In the genomic region with DNA sequence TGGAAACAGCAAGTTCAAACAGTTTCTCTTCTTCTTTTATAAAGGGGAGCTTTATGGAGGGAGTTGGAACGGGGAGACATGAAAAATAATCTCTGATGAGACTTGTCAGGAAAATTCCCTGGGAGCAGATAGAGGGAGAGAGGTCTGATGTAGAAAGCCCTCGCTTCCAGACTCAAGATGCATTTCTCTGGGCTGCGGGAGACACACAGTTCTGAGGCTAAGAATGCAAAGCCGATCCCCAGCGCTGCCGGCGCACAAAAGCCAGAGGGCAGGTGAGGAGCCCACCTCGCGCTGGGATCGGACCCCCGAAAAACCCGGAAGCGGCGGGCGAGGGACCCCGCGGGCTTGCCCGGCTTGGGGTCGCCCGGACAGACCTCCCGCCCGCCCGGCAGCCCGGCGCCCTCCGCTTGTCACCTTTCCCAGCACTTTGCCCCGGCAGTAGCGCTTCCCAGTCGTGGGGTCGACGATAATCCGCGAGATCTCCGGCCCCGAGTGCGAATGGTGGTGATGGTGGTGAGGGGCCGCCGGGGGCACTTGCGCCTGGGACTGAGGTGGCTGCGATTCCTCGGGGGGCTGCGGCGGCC, we compare ENCODE assay signal across 8 cellular contexts. TPM values are rescaled to one million over a fixed set of nuclear protein-coding genes. Genes with fewer than 3 reads are reported as not detected.
DNase-seq lines count a peak whose midpoint lies in the region; ATAC-seq and TF ChIP-seq lines count a peak whose summit lies in the region.

No MANE protein-coding gene starts in this region.

- no peak overlapping the region for H2AFZ ChIP-seq in neural cell (ENCODE audit: low read depth, low read length)

- H3K27me3 ChIP-seq in neural cell (ENCODE audit: insufficient read depth, low read depth, low read length), result no peaks in the 10 kb centered on the region

- peaks cover 16% of the 10 kb centered on the region for H3K4me1 Mint-ChIP-seq in activated T-cell treated with anti-CD3 and anti-CD28 coated beads, Interleukin-2, amount 50 U/mL, for 4 hours (ENCODE audit: low read depth)

- peaks cover 13% of the 10 kb centered on the region for H3K36me3 Mint-ChIP-seq in activated T-cell treated with anti-CD3 and anti-CD28 coated beads, Interleukin-2, amount 50 U/mL, for 4 hours (ENCODE audit: insufficient read depth)

- H3K9ac ChIP-seq in neural cell (ENCODE audit: low read length), result peak overlapping the region; percentile 96

- TF ChIP-seq RAD21 in neural cell (conservative IDR thresholded peaks at IDR 0.05), result peak; percentile 8

- peak; percentile 15 for TF ChIP-seq CTCF in neural cell (IDR thresholded peaks at IDR 0.05; ENCODE audit: poor library complexity, severe bottlenecking)

- H3K36me3 ChIP-seq in neural cell (ENCODE audit: insufficient read depth, low read length), result peaks cover 28% of the 10 kb centered on the region

- DNase-seq in SHP77 (lab: John Stamatoyannopoulos, UW) (peak; percentile 4 to 65), SHP77 treated with DMSO at 0.1 percent for 48 hours (lab: John Stamatoyannopoulos, UW) (no peak), KBM-7 (peak; percentile 53), fibroblast of peridontal ligament (ENCODE audit: extremely low read depth) (peak; percentile 62), NCI-H1105 treated with DMSO at 0.1 percent for 48 hours (lab: John Stamatoyannopoulos, UW) (no peak)
- peak; percentile 10 for DNase-seq in activated T-cell treated with anti-CD3 and anti-CD28 coated beads, Interleukin-2, amount 50 U/mL, for 4 hours

- H3K79me2 ChIP-seq in neural cell (replicated peaks; ENCODE audit: insufficient read depth, low read length), result peaks cover 50% of the 10 kb centered on the region

- ATAC-seq in activated T-cell treated with anti-CD3 and anti-CD28 coated beads, Interleukin-2, amount 50 U/mL, for 4 hours, result no peak
- no peak for ATAC-seq in GM18868 (IDR thresholded peaks at IDR 0.05; ENCODE audit: unreplicated experiment)

- peaks cover 5% of the 10 kb centered on the region for H4K20me1 ChIP-seq in neural cell (ENCODE audit: insufficient read depth)

- H3K27me3 Mint-ChIP-seq in activated T-cell treated with anti-CD3 and anti-CD28 coated beads, Interleukin-2, amount 50 U/mL, for 4 hours (ENCODE audit: low read depth), result peaks cover 10% of the 10 kb centered on the region

- in situ Hi-C loops in KBM-7 (cut with MboI; ENCODE audit: low pct_unique_long_range_greater_than_20kb, low sequenced_read_pairs), result loop anchor here (25.0 kb wide), 1 partner anchor 1147 kb away; no protein-coding TSS in a partner anchor

- no peaks in the 10 kb centered on the region for H3K9me2 ChIP-seq in neural cell (ENCODE audit: insufficient read depth, low read length)

- H3K27ac ChIP-seq in neural cell (ENCODE audit: low read length), result peak overlapping the region; percentile 92

- no peaks in the 10 kb centered on the region for H3K9me3 ChIP-seq in neural cell (ENCODE audit: low read length)

- no peak overlapping the region for H3K4me2 ChIP-seq in neural cell (ENCODE audit: low read length)

- peak overlapping the region; percentile 88 for H3K4me3 ChIP-seq in neural cell (ENCODE audit: low read length)

- no peaks in the 10 kb centered on the region for H3K9me3 Mint-ChIP-seq in activated T-cell treated with anti-CD3 and anti-CD28 coated beads, Interleukin-2, amount 50 U/mL, for 4 hours

- peak overlapping the region; percentile 82 for H3K4me3 Mint-ChIP-seq in activated T-cell treated with anti-CD3 and anti-CD28 coated beads, Interleukin-2, amount 50 U/mL, for 4 hours

- no peaks in the 10 kb centered on the region for H3F3A ChIP-seq in neural cell (ENCODE audit: insufficient read depth, low read length, poor library complexity, severe bottlenecking)

- no peak for TF ChIP-seq EP300 in neural cell (conservative IDR thresholded peaks at IDR 0.05; ENCODE audit: poor library complexity, severe bottlenecking)

TF ChIP-seq in neural cell, 6 proteins besides CTCF, POLR2A, EP300 and RAD21:
- TF ChIP-seq SMC3 (conservative IDR thresholded peaks at IDR 0.05; ENCODE audit: poor library complexity), result peak; percentile 33
- TF ChIP-seq, protein P1, sequence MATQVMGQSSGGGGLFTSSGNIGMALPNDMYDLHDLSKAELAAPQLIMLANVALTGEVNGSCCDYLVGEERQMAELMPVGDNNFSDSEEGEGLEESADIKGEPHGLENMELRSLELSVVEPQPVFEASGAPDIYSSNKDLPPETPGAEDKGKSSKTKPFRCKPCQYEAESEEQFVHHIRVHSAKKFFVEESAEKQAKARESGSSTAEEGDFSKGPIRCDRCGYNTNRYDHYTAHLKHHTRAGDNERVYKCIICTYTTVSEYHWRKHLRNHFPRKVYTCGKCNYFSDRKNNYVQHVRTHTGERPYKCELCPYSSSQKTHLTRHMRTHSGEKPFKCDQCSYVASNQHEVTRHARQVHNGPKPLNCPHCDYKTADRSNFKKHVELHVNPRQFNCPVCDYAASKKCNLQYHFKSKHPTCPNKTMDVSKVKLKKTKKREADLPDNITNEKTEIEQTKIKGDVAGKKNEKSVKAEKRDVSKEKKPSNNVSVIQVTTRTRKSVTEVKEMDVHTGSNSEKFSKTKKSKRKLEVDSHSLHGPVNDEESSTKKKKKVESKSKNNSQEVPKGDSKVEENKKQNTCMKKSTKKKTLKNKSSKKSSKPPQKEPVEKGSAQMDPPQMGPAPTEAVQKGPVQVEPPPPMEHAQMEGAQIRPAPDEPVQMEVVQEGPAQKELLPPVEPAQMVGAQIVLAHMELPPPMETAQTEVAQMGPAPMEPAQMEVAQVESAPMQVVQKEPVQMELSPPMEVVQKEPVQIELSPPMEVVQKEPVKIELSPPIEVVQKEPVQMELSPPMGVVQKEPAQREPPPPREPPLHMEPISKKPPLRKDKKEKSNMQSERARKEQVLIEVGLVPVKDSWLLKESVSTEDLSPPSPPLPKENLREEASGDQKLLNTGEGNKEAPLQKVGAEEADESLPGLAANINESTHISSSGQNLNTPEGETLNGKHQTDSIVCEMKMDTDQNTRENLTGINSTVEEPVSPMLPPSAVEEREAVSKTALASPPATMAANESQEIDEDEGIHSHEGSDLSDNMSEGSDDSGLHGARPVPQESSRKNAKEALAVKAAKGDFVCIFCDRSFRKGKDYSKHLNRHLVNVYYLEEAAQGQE (IDR thresholded peaks at IDR 0.05; ENCODE audit: borderline replicate concordance), result no peak

RNA-seq across cellular contexts. Expression of gene PLK2, which starts 0.5 kb away (rescaled TPM):
- total RNA-seq in activated T-cell treated with anti-CD3 and anti-CD28 coated beads, Interleukin-2, amount 50 U/mL, for 4 hours, result 1 to 10 TPM; 2.6 to 5.6 (median 4.4) TPM
- polyA plus RNA-seq in neural cell, result 309 and 385 TPM in 2 replicates
- polyA minus RNA-seq in neural cell, result 800 and 993 TPM in 2 replicates

RNA-seq across cellular contexts. Expression of gene GAPT, which starts 31.9 kb away (rescaled TPM):
- not detected for total RNA-seq in activated T-cell treated with anti-CD3 and anti-CD28 coated beads, Interleukin-2, amount 50 U/mL, for 4 hours
- polyA plus RNA-seq in neural cell, result not detected in 2 replicates
- not detected in 2 replicates for polyA minus RNA-seq in neural cell

Comparison
In these comparisons a context has a peak if more than half of its experiments do, and no peak if none do; other contexts are left out.
1. DNase-seq: peak in SHP77 (2 of 2), KBM-7 (single experiment), activated T-cell treated with anti-CD3 and anti-CD28 coated beads, Interleukin-2, amount 50 U/mL, for 4 hours (single experiment) and fibroblast of peridontal ligament (single experiment); none in SHP77 treated with DMSO at 0.1 percent for 48 hours (single experiment) and NCI-H1105 treated with DMSO at 0.1 percent for 48 hours (single experiment).